29 cellular contexts compared by ENCODE assay signal in genomic region chr3:8011902-8012301, GRCh38.
"Had no signal": no experiment of that assay in that cellular context is flagged by ENCODE, and none has a peak within 500 bp of the region (broad histone marks: within the 10 kb centered on the region; RNA-seq: fewer than 3 reads in every experiment).

No MANE protein-coding gene starts in this region.

- H3K4me3 Mint-ChIP-seq: activated CD8-positive, alpha-beta T cell treated with anti-CD3 and anti-CD28 coated beads for 36 hours; activated naive CD8-positive, alpha-beta T cell; activated T-cell treated with anti-CD3 and anti-CD28 coated beads, Interleukin-2, amount 50 U/mL, for 4 hours; activated T-helper 17 cell treated with anti-CD3 and anti-CD28 coated beads, Interleukin-2, amount 50 U/mL, for 72 hours; central memory CD8-positive, alpha-beta T cell; dendritic cell treated with granulocyte-macrophage colony-stimulating factor and Interleukin-4, amounts not matched to agents 40 ng/mL and 50 ng/mL, for 4 days; WTC11 had no signal

- H3K4me1 Mint-ChIP-seq: activated T-helper 17 cell treated with anti-CD3 and anti-CD28 coated beads, Interleukin-2, amount 50 U/mL, for 72 hours; central memory CD8-positive, alpha-beta T cell had no signal

- H3K4me1 ChIP-seq: foreskin keratinocyte, gastrocnemius medialis, heart left ventricle had no signal

- H3K27ac ChIP-seq: brain microvascular endothelial cell, coronary artery, dorsolateral prefrontal cortex, foreskin keratinocyte, gastrocnemius medialis, heart left ventricle had no signal

- H3K27me3 Mint-ChIP-seq: activated CD8-positive, alpha-beta T cell treated with anti-CD3 and anti-CD28 coated beads for 36 hours; activated naive CD8-positive, alpha-beta T cell; activated T-helper 17 cell treated with anti-CD3 and anti-CD28 coated beads, Interleukin-2, amount 50 U/mL, for 72 hours; central memory CD8-positive, alpha-beta T cell; dendritic cell treated with granulocyte-macrophage colony-stimulating factor and Interleukin-4, amounts not matched to agents 40 ng/mL and 50 ng/mL, for 4 days had no signal

- H3K27me3 ChIP-seq: brain microvascular endothelial cell, dorsolateral prefrontal cortex, esophagus muscularis mucosa, foreskin keratinocyte, gastrocnemius medialis, heart left ventricle had no signal

- H3K27ac Mint-ChIP-seq: activated CD8-positive, alpha-beta T cell treated with anti-CD3 and anti-CD28 coated beads for 36 hours; activated naive CD8-positive, alpha-beta T cell; activated T-helper 17 cell treated with anti-CD3 and anti-CD28 coated beads, Interleukin-2, amount 50 U/mL, for 72 hours; dendritic cell treated with granulocyte-macrophage colony-stimulating factor and Interleukin-4, amounts not matched to agents 40 ng/mL and 50 ng/mL, for 4 days; WTC11 had no signal

- H3K36me3 ChIP-seq: brain microvascular endothelial cell, esophagus muscularis mucosa, gastrocnemius medialis, heart left ventricle had no signal

- ATAC-seq: activated CD8-positive, alpha-beta T cell treated with anti-CD3 and anti-CD28 coated beads for 36 hours; activated T-cell treated with anti-CD3 and anti-CD28 coated beads, Interleukin-2, amount 50 U/mL, for 4 hours; activated T-helper 17 cell treated with anti-CD3 and anti-CD28 coated beads, Interleukin-2, amount 50 U/mL, for 72 hours; foreskin keratinocyte; gastrocnemius medialis; heart left ventricle; WTC11 had no signal

- H3K4me3 ChIP-seq: coronary artery, dorsolateral prefrontal cortex, esophagus muscularis mucosa, gastrocnemius medialis, heart left ventricle had no signal

- H3K9me3 ChIP-seq: esophagus muscularis mucosa, gastrocnemius medialis had no signal

- H3K9me3 Mint-ChIP-seq: activated CD8-positive, alpha-beta T cell treated with anti-CD3 and anti-CD28 coated beads for 36 hours; activated T-cell treated with anti-CD3 and anti-CD28 coated beads, Interleukin-2, amount 50 U/mL, for 4 hours had no signal

- DNase-seq: activated CD4-positive, alpha-beta T cell treated with anti-CD3 and anti-CD28 coated beads for 1 hour; activated CD4-positive, alpha-beta T cell treated with anti-CD3 and anti-CD28 coated beads for 4 hours; activated CD4-positive, alpha-beta T cell treated with anti-CD3 and anti-CD28 coated beads, Interleukin-2, amount 50 U/mL, for 1 hour; activated CD4-positive, alpha-beta T cell treated with anti-CD3 and anti-CD28 coated beads, Interleukin-2, amount 50 U/mL, for 48 hours; activated CD8-positive, alpha-beta memory T cell treated with anti-CD3 and anti-CD28 coated beads for 24 hours; activated CD8-positive, alpha-beta T cell treated with anti-CD3 and anti-CD28 coated beads for 36 hours; activated effector memory CD4-positive, alpha-beta T cell treated with Interleukin-2 at 50 U/mL for 16 hours; activated gamma-delta T cell treated with Interleukin-2 at 50 U/mL for 16 hours; activated naive CD4-positive, alpha-beta T cell treated with anti-CD3 and anti-CD28 coated beads, Interleukin-2, amount 50 U/mL, for 16 hours; activated naive CD4-positive, alpha-beta T cell treated with Interleukin-2 at 50 U/mL for 16 hours; activated T-cell treated with anti-CD3 and anti-CD28 coated beads, Interleukin-2, amount 50 U/mL, for 4 hours; amniotic stem cell; anterior cingulate cortex; brain microvascular endothelial cell; dorsolateral prefrontal cortex; effector memory CD4-positive, alpha-beta T cell; erythroblast; foreskin keratinocyte; gastrocnemius medialis; glutamatergic neuron; heart left ventricle; T-helper 2 cell had no signal
